In the genomic region with DNA sequence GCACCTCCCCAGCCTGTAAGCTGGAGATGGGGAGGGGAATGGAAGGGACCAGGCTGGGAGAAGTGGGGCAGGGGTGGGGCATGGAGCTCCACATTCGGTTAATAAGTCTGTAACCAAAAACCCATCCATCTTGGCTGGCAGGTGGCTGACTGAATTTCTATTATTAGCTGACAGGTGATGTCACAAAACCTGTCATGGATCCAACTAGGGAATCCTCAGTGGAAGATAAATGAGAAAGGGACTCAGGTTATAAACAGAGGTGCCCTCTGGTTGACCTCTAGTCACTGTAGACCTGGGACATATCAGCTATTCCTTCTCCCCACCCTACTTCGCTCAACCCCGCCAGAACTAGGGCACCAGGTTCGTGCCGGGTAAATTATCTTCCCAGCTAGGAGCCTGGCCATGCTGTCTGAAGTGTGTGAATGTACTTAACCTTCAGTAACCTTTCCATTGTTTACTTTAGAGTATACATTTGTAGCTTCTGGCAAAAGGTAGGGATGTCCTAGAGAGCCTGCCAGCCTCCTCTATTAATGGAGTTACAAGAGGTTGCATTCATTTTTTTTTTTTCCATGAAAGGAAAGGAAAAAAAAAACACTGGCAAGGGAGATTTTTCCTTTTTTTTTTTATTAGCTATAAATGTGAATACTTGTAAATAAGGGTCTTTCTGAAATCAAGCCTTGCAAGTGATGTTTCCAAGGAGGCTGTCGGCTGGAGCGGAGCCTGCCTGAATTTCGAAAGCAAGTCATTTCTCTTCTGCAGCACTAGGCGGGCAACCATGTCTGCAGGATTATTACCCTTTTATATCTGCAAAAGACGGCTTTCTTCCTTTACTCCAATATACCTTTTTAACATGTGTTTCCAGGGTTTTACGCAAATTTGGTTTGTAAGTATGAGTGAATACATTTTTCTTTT, we compare ENCODE assay signal across 10 cellular contexts.
DNase-seq lines count a peak whose midpoint lies in the region; ATAC-seq, FAIRE-seq and TF ChIP-seq lines count a peak whose summit lies in the region.
"Had no signal": no experiment of that assay in that cellular context is flagged by ENCODE, and none has a peak within 500 bp of the region (broad histone marks: within the 10 kb centered on the region; RNA-seq: fewer than 3 reads in every experiment).

No MANE protein-coding gene starts in this region.

- no peak for TF ChIP-seq EP300 in A549 (IDR thresholded peaks at IDR 0.05)

- WGBS in A549 (ENCODE audit: missing lambda C conversion rate), result 74% methylated on average over 11 of the region's 11 CpGs

- POLR2A ChIA-PET in A549 (lab: Yijun Ruan, JAX), result no interaction called here
- POLR2A ChIA-PET in naive thymus-derived CD4-positive, alpha-beta T cell (lab: Charles Lee), result interaction anchor here (0.6 kb wide), 1 partner anchor 107 kb away, joined by 3 read pairs; no protein-coding TSS in a partner anchor

- no peak for FAIRE-seq in A549 (lab: Jason Lieb, UNC)

- no peak overlapping the region for H3K4me3 ChIP-seq in A549
- H3K4me3 ChIP-seq in naive thymus-derived CD4-positive, alpha-beta T cell (ENCODE audit: low read length), result no peak overlapping the region

- intact Hi-C loops in left colon (cut with DNase I, micrococcal nuclease), result loop anchor here in 1 of 2 donors (10.0 kb wide), 2 partner anchors 153 to 623 kb away; no protein-coding TSS in a partner anchor
- intact Hi-C loops in naive thymus-derived CD4-positive, alpha-beta T cell (cut with micrococcal nuclease), result no loop called here

- H3K27ac Mint-ChIP-seq in naive thymus-derived CD4-positive, alpha-beta T cell, result peak overlapping the region in 3 of 9 donors; percentile 13 to 58 (median 56)
- H3K27ac Mint-ChIP-seq: dendritic cell treated with granulocyte-macrophage colony-stimulating factor and Interleukin-4, amounts not matched to agents 40 ng/mL and 50 ng/mL, for 4 days had no signal

- H3K27ac ChIP-seq in A549, result no peak overlapping the region
- no peak overlapping the region for H3K27ac ChIP-seq in naive thymus-derived CD4-positive, alpha-beta T cell (ENCODE audit: low read depth, low read length)

- no peak for DNase-seq in A549 (ENCODE audit: low read depth in 1 of 2, low spot score in 1 of 2)
- peak; percentile 97 for DNase-seq in NCI-H1417 treated with DMSO at 0.1 percent for 48 hours (lab: John Stamatoyannopoulos, UW)
- peak; percentile 84 for DNase-seq in SK-N-DZ (ENCODE audit: low spot score)
- no peak for DNase-seq in left colon
- no peak for DNase-seq in naive thymus-derived CD4-positive, alpha-beta T cell
- no peak for DNase-seq in effector CD8-positive, alpha-beta T cell (lab: John Stamatoyannopoulos, UW)
- DNase-seq in SKM-1 treated with dmso at 0.1 percent for 144 hours (lab: John Stamatoyannopoulos, UW; ENCODE audit: unreplicated experiment), result no peak
- DNase-seq: stimulated activated CD4-positive, alpha-beta T cell treated with anti-CD3 and anti-CD28 coated beads, Interleukin-4, amount 100 ng/mL, for 24 hours had no signal

- 0 out of 3 replicates have a peak overlapping the region, but pooled peaks have one; percentile 18 for H3K4me2 ChIP-seq in A549

- no peak overlapping the region for H3K4me3 Mint-ChIP-seq in naive thymus-derived CD4-positive, alpha-beta T cell
- H3K4me3 Mint-ChIP-seq: dendritic cell treated with granulocyte-macrophage colony-stimulating factor and Interleukin-4, amounts not matched to agents 40 ng/mL and 50 ng/mL, for 4 days had no signal

- peaks cover 9% of the 10 kb centered on the region; the same call in 2 of the 3 replicates for H3K4me1 ChIP-seq in A549
- peaks cover 0 to 7% of the 10 kb centered on the region in 2 donors for H3K4me1 ChIP-seq in naive thymus-derived CD4-positive, alpha-beta T cell (ENCODE audit: control insufficient read depth in 2 of 2, insufficient read depth in 2 of 2, low read length in 2 of 2)

- H3K36me3 Mint-ChIP-seq in naive thymus-derived CD4-positive, alpha-beta T cell, result peaks cover 19 to 58% (median 44%) of the 10 kb centered on the region in 5 donors

- H3K9me3 ChIP-seq in A549, result no peaks in the 10 kb centered on the region
- no peaks in the 10 kb centered on the region for H3K9me3 ChIP-seq in naive thymus-derived CD4-positive, alpha-beta T cell (ENCODE audit: control insufficient read depth in 2 of 3, low read length in 3 of 3)

- H3K36me3 ChIP-seq in naive thymus-derived CD4-positive, alpha-beta T cell (ENCODE audit: control insufficient read depth in 2 of 3, insufficient read depth in 3 of 3, low read length in 3 of 3), result peaks cover 18 to 80% (median 20%) of the 10 kb centered on the region in 3 experiments

- CTCF ChIA-PET in A549 (lab: Yijun Ruan, JAX), result interaction anchor here (0.6 to 1.2 kb wide), 2 partner anchors 22 to 153 kb away, joined by 3 to 8 read pairs; no protein-coding TSS in a partner anchor
- CTCF ChIA-PET in naive thymus-derived CD4-positive, alpha-beta T cell (lab: Charles Lee), result no interaction called here

- TF ChIP-seq POLR2A in A549 (IDR thresholded peaks at IDR 0.05; ENCODE audit: low read length), result no peak

- no peaks in the 10 kb centered on the region for H3K27me3 Mint-ChIP-seq in naive thymus-derived CD4-positive, alpha-beta T cell
- H3K27me3 Mint-ChIP-seq: dendritic cell treated with granulocyte-macrophage colony-stimulating factor and Interleukin-4, amounts not matched to agents 40 ng/mL and 50 ng/mL, for 4 days had no signal

- peaks cover 0 to 1% (median 0%) of the 10 kb centered on the region in 11 donors for H3K9me3 Mint-ChIP-seq in naive thymus-derived CD4-positive, alpha-beta T cell
- H3K9me3 Mint-ChIP-seq: dendritic cell treated with granulocyte-macrophage colony-stimulating factor and Interleukin-4, amounts not matched to agents 40 ng/mL and 50 ng/mL, for 4 days had no signal

- no peak for TF ChIP-seq CTCF in A549 (IDR thresholded peaks at IDR 0.05)

- ATAC-seq in A549, result no peak
- ATAC-seq in left colon, result peak; percentile 64
- ATAC-seq in HG03135 (IDR thresholded peaks at IDR 0.05; ENCODE audit: unreplicated experiment), result no peak
- no peak for ATAC-seq in naive thymus-derived CD4-positive, alpha-beta T cell

- peaks cover 11 to 41% (median 28%) of the 10 kb centered on the region in 7 donors for H3K4me1 Mint-ChIP-seq in naive thymus-derived CD4-positive, alpha-beta T cell

- no peaks in the 10 kb centered on the region for H3K27me3 ChIP-seq in naive thymus-derived CD4-positive, alpha-beta T cell (ENCODE audit: control insufficient read depth in 2 of 2, insufficient read depth in 2 of 2, low read length in 2 of 2)

- TF ChIP-seq RAD21 in A549 (conservative IDR thresholded peaks at IDR 0.05 in 1 of 2, IDR thresholded peaks at IDR 0.05 in 1 of 2), result no peak

TF ChIP-seq in A549, 52 proteins besides CTCF, POLR2A, EP300 and RAD21:
- TF ChIP-seq, protein P1, sequence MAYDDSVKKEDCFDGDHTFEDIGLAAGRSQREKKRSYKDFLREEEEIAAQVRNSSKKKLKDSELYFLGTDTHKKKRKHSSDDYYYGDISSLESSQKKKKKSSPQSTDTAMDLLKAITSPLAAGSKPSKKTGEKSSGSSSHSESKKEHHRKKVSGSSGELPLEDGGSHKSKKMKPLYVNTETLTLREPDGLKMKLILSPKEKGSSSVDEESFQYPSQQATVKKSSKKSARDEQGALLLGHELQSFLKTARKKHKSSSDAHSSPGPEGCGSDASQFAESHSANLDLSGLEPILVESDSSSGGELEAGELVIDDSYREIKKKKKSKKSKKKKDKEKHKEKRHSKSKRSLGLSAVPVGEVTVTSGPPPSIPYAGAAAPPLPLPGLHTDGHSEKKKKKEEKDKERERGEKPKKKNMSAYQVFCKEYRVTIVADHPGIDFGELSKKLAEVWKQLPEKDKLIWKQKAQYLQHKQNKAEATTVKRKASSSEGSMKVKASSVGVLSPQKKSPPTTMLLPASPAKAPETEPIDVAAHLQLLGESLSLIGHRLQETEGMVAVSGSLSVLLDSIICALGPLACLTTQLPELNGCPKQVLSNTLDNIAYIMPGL (CRISPR knock-in tag; IDR thresholded peaks at IDR 0.05; ENCODE audit: borderline replicate concordance), result no peak
- no peak for TF ChIP-seq JUN (IDR thresholded peaks at IDR 0.05)
- TF ChIP-seq GATA3 (IDR thresholded peaks at IDR 0.05; ENCODE audit: borderline replicate concordance), result no peak
- TF ChIP-seq, protein P2, sequence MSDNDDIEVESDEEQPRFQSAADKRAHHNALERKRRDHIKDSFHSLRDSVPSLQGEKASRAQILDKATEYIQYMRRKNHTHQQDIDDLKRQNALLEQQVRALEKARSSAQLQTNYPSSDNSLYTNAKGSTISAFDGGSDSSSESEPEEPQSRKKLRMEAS (IDR thresholded peaks at IDR 0.05), result no peak
- no peak for TF ChIP-seq RNF2 (IDR thresholded peaks at IDR 0.05; ENCODE audit: borderline replicate concordance, low read depth)
- TF ChIP-seq RARB (CRISPR knock-in tag; IDR thresholded peaks at IDR 0.05), result no peak
- no peak for TF ChIP-seq HDAC2 (IDR thresholded peaks at IDR 0.05)
- TF ChIP-seq POLR2AphosphoS2 (conservative IDR thresholded peaks at IDR 0.05; ENCODE audit: low read length), result no peak
- no peak for TF ChIP-seq KDM1A (IDR thresholded peaks at IDR 0.05; ENCODE audit: low read depth)
- TF ChIP-seq, protein P3, sequence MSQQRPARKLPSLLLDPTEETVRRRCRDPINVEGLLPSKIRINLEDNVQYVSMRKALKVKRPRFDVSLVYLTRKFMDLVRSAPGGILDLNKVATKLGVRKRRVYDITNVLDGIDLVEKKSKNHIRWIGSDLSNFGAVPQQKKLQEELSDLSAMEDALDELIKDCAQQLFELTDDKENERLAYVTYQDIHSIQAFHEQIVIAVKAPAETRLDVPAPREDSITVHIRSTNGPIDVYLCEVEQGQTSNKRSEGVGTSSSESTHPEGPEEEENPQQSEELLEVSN (IDR thresholded peaks at IDR 0.05; ENCODE audit: borderline replicate concordance, low read depth), result no peak
- TF ChIP-seq ZC3H11A (IDR thresholded peaks at IDR 0.05), result no peak
- no peak for TF ChIP-seq JUNB (IDR thresholded peaks at IDR 0.05)
- TF ChIP-seq, protein P4, sequence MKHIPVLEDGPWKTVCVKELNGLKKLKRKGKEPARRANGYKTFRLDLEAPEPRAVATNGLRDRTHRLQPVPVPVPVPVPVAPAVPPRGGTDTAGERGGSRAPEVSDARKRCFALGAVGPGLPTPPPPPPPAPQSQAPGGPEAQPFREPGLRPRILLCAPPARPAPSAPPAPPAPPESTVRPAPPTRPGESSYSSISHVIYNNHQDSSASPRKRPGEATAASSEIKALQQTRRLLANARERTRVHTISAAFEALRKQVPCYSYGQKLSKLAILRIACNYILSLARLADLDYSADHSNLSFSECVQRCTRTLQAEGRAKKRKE (CRISPR knock-in tag; IDR thresholded peaks at IDR 0.05; ENCODE audit: low read depth), result no peak
- TF ChIP-seq NPAS2 (CRISPR knock-in tag; IDR thresholded peaks at IDR 0.05; ENCODE audit: borderline replicate concordance), result no peak
TF ChIP-seq in A549: peak in this region for 0.

Comparison
In these comparisons a context has a peak if more than half of its experiments do, and no peak if none do; other contexts are left out.
1. DNase-seq: peak in NCI-H1417 treated with DMSO at 0.1 percent for 48 hours (single experiment) and SK-N-DZ (single experiment); none in A549 (0 of 2), left colon (0 of 2), naive thymus-derived CD4-positive, alpha-beta T cell (0 of 9), effector CD8-positive, alpha-beta T cell (single experiment) and SKM-1 treated with dmso at 0.1 percent for 144 hours (single experiment).